ENCODE assay signal across 8 cellular contexts in the genomic region with DNA sequence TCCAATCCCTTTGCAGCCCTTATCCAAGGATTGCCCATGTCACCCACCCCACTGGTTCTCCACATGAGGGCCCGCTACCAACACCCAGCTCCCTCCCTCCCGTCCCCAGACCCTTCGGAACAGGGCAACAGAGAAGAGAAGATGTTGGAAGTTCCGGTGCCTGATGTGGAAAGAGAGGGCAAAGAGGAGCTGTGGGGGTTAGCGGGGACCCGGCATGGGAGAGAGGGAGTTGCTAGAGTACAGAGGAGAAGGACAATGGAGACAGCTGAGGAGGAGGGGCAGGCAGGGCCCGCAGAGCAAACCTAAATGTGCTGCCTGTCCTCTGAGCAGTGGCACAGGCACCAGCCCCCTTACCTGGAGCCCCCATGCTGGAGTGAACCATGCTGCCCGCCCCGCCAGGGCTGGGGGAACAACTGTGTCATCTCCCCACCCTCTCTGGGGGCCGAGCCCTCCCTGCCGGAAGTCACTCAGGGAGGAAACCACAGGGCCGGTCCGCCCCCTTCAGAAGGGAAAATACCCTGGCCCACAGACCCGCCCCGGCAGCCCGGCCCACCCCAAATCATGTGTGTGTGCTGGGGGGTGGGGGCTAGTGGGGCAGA. TPM values are rescaled to one million over a fixed set of nuclear protein-coding genes. Genes with fewer than 3 reads are reported as not detected.
DNase-seq lines count a peak whose midpoint lies in the region; ATAC-seq, FAIRE-seq and TF ChIP-seq lines count a peak whose summit lies in the region.

A gene (minus strand): TSS at position 417 of the 599 bp plus-strand sequence. CDS start 35 bp downstream, at position 382.

- peak within 1 kb of the TSS; percentile 73 for H3K4me2 ChIP-seq in keratinocyte (ENCODE audit: control insufficient read depth, extremely low read depth, insufficient read depth, low read depth, low read length)

- H3K27ac Mint-ChIP-seq in T-cell, result peak within 1 kb of the TSS; percentile 83 to 90
- H3K27ac Mint-ChIP-seq in activated naive CD8-positive, alpha-beta T cell treated with anti-CD3 and anti-CD28 coated beads, Interleukin-2, amount 10 ng/mL, durations not matched to agents 7 days and 5 days, result peak within 1 kb of the TSS; percentile 88

- H2AFZ ChIP-seq in keratinocyte (ENCODE audit: control insufficient read depth, low read length), result peak within 1 kb of the TSS; percentile 59

- H3K4me3 ChIP-seq in HFF-Myc (replicated peaks; ENCODE audit: low read depth, low read length) (peak within 1 kb of the TSS; percentile 56), keratinocyte (ENCODE audit: control insufficient read depth in 2 of 3, extremely low read depth in 1 of 3, insufficient read depth in 2 of 3, low read depth in 1 of 3, low read length in 3 of 3) (peak within 1 kb of the TSS; percentile 17 to 59 (median 57))

- H3K36me3 ChIP-seq in keratinocyte (ENCODE audit: control insufficient read depth in 2 of 2, extremely low read depth in 1 of 2, insufficient read depth in 2 of 2, low read length in 2 of 2), result no peaks in the 10 kb centered on the region

- TF ChIP-seq CTCF in HFF-Myc (IDR thresholded peaks at IDR 0.05; ENCODE audit: low read depth, low read length, missing control alignments) (no peak), keratinocyte (optimal IDR thresholded peaks at IDR 0.05 in 1 of 3, IDR thresholded peaks at IDR 0.05 in 1 of 3, conservative IDR thresholded peaks at IDR 0.05 in 1 of 3; ENCODE audit: extremely low read depth in 1 of 3, insufficient read depth in 2 of 3, low read length in 3 of 3) (no peak)

- H3K79me2 ChIP-seq in keratinocyte (ENCODE audit: control insufficient read depth, insufficient read depth, low read length), result peaks cover 14% of the 10 kb centered on the region

- H3K9ac ChIP-seq in keratinocyte (ENCODE audit: control insufficient read depth, extremely low read depth, insufficient read depth, low read length), result peak within 1 kb of the TSS; percentile 33

- CTCF ChIA-PET in T-cell (lab: Charles Lee), result interaction anchor here (0.5 to 1.4 kb wide), 10 partner anchors 9 to 308 kb away, joined by 3 to 7 read pairs (median 4); no protein-coding TSS in a partner anchor

- H3K9me3 ChIP-seq in keratinocyte (ENCODE audit: control insufficient read depth, low read depth, low read length), result no peaks in the 10 kb centered on the region

- no peaks in the 10 kb centered on the region for H3K9me3 Mint-ChIP-seq in T-cell
- H3K9me3 Mint-ChIP-seq in activated naive CD8-positive, alpha-beta T cell treated with anti-CD3 and anti-CD28 coated beads, Interleukin-2, amount 10 ng/mL, durations not matched to agents 7 days and 5 days, result no peaks in the 10 kb centered on the region

- DNase-seq in CMK (ENCODE audit: low read depth) (peak; percentile 50), HFF-Myc (ENCODE audit: extremely low read depth, low read depth) (no peak), T-cell (peak; percentile 77 to 91 (median 86)), keratinocyte (ENCODE audit: low read depth, low spot score) (no peak), NCI-H82 treated with DMSO at 0.1 percent for 48 hours (lab: John Stamatoyannopoulos, UW; ENCODE audit: unreplicated experiment) (no peak), NCI-H1092 (lab: John Stamatoyannopoulos, UW) (no peak)
- peak; percentile 83 for DNase-seq in activated naive CD8-positive, alpha-beta T cell treated with anti-CD3 and anti-CD28 coated beads, Interleukin-2, amount 10 ng/mL, durations not matched to agents 7 days and 5 days
- peak; percentile 74 to 87 (median 76) for DNase-seq in stimulated activated CD4-positive, alpha-beta T cell treated with anti-CD3 and anti-CD28 coated beads, TNF-alpha, amount 100 ng/mL, for 24 hours (ENCODE audit: low read depth in 3 of 3)

- no peaks in the 10 kb centered on the region for H3K27me3 ChIP-seq in keratinocyte (ENCODE audit: control insufficient read depth, extremely low read depth, insufficient read depth, low read length)

- ATAC-seq in T-cell (replicated peaks in 1 of 4), result peak; percentile 82 to 87 (median 84)
- peak; percentile 78 for ATAC-seq in activated naive CD8-positive, alpha-beta T cell treated with anti-CD3 and anti-CD28 coated beads, Interleukin-2, amount 10 ng/mL, durations not matched to agents 7 days and 5 days (ENCODE audit: low read depth)

- H3K9me1 ChIP-seq in keratinocyte (ENCODE audit: control insufficient read depth, extremely low read depth, insufficient read depth, low read length), result no peaks in the 10 kb centered on the region

- peak within 1 kb of the TSS; percentile 72 to 86 (median 84) for H3K4me3 Mint-ChIP-seq in T-cell
- peak within 1 kb of the TSS; percentile 94 for H3K4me3 Mint-ChIP-seq in activated naive CD8-positive, alpha-beta T cell treated with anti-CD3 and anti-CD28 coated beads, Interleukin-2, amount 10 ng/mL, durations not matched to agents 7 days and 5 days

- no peak for FAIRE-seq in keratinocyte (lab: Jason Lieb, UNC)

- peaks cover 28% of the 10 kb centered on the region for H3K4me1 ChIP-seq in keratinocyte (ENCODE audit: control insufficient read depth, extremely low read depth, insufficient read depth, low read length)

- dilution Hi-C loops in keratinocyte (cut with MboI; ENCODE audit: extremely low pct_ligation_motif_present, low sequenced_read_pairs), result no loop called here

- POLR2A ChIA-PET in T-cell (lab: Charles Lee), result no interaction called here
- POLR2A ChIA-PET in activated naive CD8-positive, alpha-beta T cell treated with anti-CD3 and anti-CD28 coated beads, Interleukin-2, amount 10 ng/mL, durations not matched to agents 7 days and 5 days (lab: Charles Lee), result interaction anchor here (1.0 to 1.7 kb wide), 9 partner anchors 23 to 147 kb away, joined by 3 to 7 read pairs (median 5); a partner anchor contains a TSS

- H4K20me1 ChIP-seq in keratinocyte (ENCODE audit: control insufficient read depth, extremely low read depth, insufficient read depth, low read length), result no peaks in the 10 kb centered on the region

- H3K36me3 Mint-ChIP-seq in T-cell, result no peaks in the 10 kb centered on the region
- H3K36me3 Mint-ChIP-seq in activated naive CD8-positive, alpha-beta T cell treated with anti-CD3 and anti-CD28 coated beads, Interleukin-2, amount 10 ng/mL, durations not matched to agents 7 days and 5 days, result peaks cover 4% of the 10 kb centered on the region

- peaks cover 75 to 76% (median 76%) of the 10 kb centered on the region in 3 donors for H3K4me1 Mint-ChIP-seq in T-cell
- H3K4me1 Mint-ChIP-seq in activated naive CD8-positive, alpha-beta T cell treated with anti-CD3 and anti-CD28 coated beads, Interleukin-2, amount 10 ng/mL, durations not matched to agents 7 days and 5 days, result peaks cover 47% of the 10 kb centered on the region

- no peaks in the 10 kb centered on the region for H3K27me3 Mint-ChIP-seq in T-cell
- H3K27me3 Mint-ChIP-seq in activated naive CD8-positive, alpha-beta T cell treated with anti-CD3 and anti-CD28 coated beads, Interleukin-2, amount 10 ng/mL, durations not matched to agents 7 days and 5 days, result no peaks in the 10 kb centered on the region

- H3K27ac ChIP-seq in keratinocyte (ENCODE audit: control insufficient read depth, insufficient read depth, low read length), result peak within 1 kb of the TSS; percentile 8

RNA-seq across cellular contexts. Expression of the gene that starts here (rescaled TPM):
- total RNA-seq in T-cell, result 10 to 100 TPM; 27.9 to 71.7 (median 59.5) TPM
- total RNA-seq in activated naive CD8-positive, alpha-beta T cell treated with anti-CD3 and anti-CD28 coated beads, Interleukin-2, amount 10 ng/mL, durations not matched to agents 7 days and 5 days, result 10 to 100 TPM; 33.0 to 33.9 TPM
- polyA plus RNA-seq in keratinocyte, result 7.0 to 9.6 TPM (median 7.1 TPM) in 3 replicates
- polyA plus RNA-seq in keratinocyte (2011; ENCODE audit: low read depth), result 1.2 TPM
- polyA plus RNA-seq in keratinocyte (2011; cell fraction: cytosol; rRNA removed), result 4.2 and 6.7 TPM in 2 replicates
- polyA plus RNA-seq in keratinocyte (2011; cell fraction: nucleus; rRNA removed), result 22.1 and 33.4 TPM in 2 replicates
- polyA plus RNA-seq in keratinocyte (2012; ENCODE audit: low replicate concordance), result 3.1 and 15.9 TPM in 2 replicates
- polyA minus RNA-seq in keratinocyte, result 3.4 to 4.3 TPM (median 3.4 TPM) in 3 replicates
- 4.2 TPM for polyA minus RNA-seq in keratinocyte (2011; cell fraction: cytosol; rRNA and poly(A)+ RNA removed)
- 8.4 and 10.5 TPM in 2 replicates for polyA minus RNA-seq in keratinocyte (2011; cell fraction: nucleus; rRNA and poly(A)+ RNA removed)

Comparison
In these comparisons a context has a peak if more than half of its experiments do, and no peak if none do; other contexts are left out.
1. DNase-seq: peak in CMK (single experiment), T-cell (34 of 34), activated naive CD8-positive, alpha-beta T cell treated with anti-CD3 and anti-CD28 coated beads, Interleukin-2, amount 10 ng/mL, durations not matched to agents 7 days and 5 days (single experiment) and stimulated activated CD4-positive, alpha-beta T cell treated with anti-CD3 and anti-CD28 coated beads, TNF-alpha, amount 100 ng/mL, for 24 hours (3 of 3); none in HFF-Myc (single experiment), keratinocyte (single experiment), NCI-H82 treated with DMSO at 0.1 percent for 48 hours (single experiment) and NCI-H1092 (single experiment).